ENCODE assay signal across 11 cellular contexts in genomic region chr9:95552814-95553546, GRCh38. TPM values are rescaled to one million over a fixed set of nuclear protein-coding genes. Genes with fewer than 3 reads are reported as not detected.
DNase-seq lines count a peak whose midpoint lies in the region; ATAC-seq and TF ChIP-seq lines count a peak whose summit lies in the region.
"Had no signal": no experiment of that assay in that cellular context is flagged by ENCODE, and none has a peak within 500 bp of the region (broad histone marks: within the 10 kb centered on the region; RNA-seq: fewer than 3 reads in every experiment).

No MANE protein-coding gene starts in this region.

- 4 to 6% methylated on average over 43 of the region's 43 CpGs for WGBS in ectodermal cell, 2 experiments
- 26 to 28% methylated on average over 43 of the region's 43 CpGs for WGBS in lung, 2 donors
- 29% methylated on average over 24 of the region's 43 CpGs for WGBS in suprapubic skin

- H3K27me3 ChIP-seq in ectodermal cell (ENCODE audit: control insufficient read depth, insufficient read depth, low read length, poor library complexity, severe bottlenecking) (peaks cover 89% of the 10 kb centered on the region), lung (ENCODE audit: control insufficient read depth, insufficient read depth) (no peaks in the 10 kb centered on the region), suprapubic skin (peaks cover 38% of the 10 kb centered on the region)

- DNase-seq in activated CD4-positive, CD25-positive, alpha-beta regulatory T cell (lab: John Stamatoyannopoulos, UW), result no peak
- DNase-seq in lung (ENCODE audit: low spot score), result peak; percentile 46
- no peak for DNase-seq in suprapubic skin (ENCODE audit: low spot score in 2 of 2)
- DNase-seq in SIG-M5 (lab: John Stamatoyannopoulos, UW), result no peak
- DNase-seq in GF-D8 (lab: John Stamatoyannopoulos, UW), result no peak
- DNase-seq: cerebellar nuclear complex, NCI-H226 had no signal

- no peak for TF ChIP-seq CTCF in lung (IDR thresholded peaks at IDR 0.05; ENCODE audit: control extremely low read depth, extremely low read depth)
- no peak for TF ChIP-seq CTCF in suprapubic skin (IDR thresholded peaks at IDR 0.05)

- peak overlapping the region; percentile 40 for H3K4me3 ChIP-seq in ectodermal cell (ENCODE audit: insufficient read depth, low read depth, low read length)
- no peak overlapping the region for H3K4me3 ChIP-seq in lung
- H3K4me3 ChIP-seq in suprapubic skin, result peak overlapping the region; percentile 10

- no peak for TF ChIP-seq EP300 in suprapubic skin (IDR thresholded peaks at IDR 0.05)

- H3K9me3 ChIP-seq in ectodermal cell (ENCODE audit: control insufficient read depth, low read length) (no peaks in the 10 kb centered on the region), lung (ENCODE audit: control insufficient read depth in 2 of 2, insufficient read depth in 1 of 2, low read length in 1 of 2) (peaks cover 0 to 11% of the 10 kb centered on the region in 2 donors), suprapubic skin (no peaks in the 10 kb centered on the region)

- peak; percentile 17 to 41 for ATAC-seq in activated CD4-positive, CD25-positive, alpha-beta regulatory T cell treated with anti-CD3 and anti-CD28 coated beads, Interleukin-2, amount 50 U/mL, for 24 hours
- ATAC-seq in lung (ENCODE audit: insufficient read depth, low FRiP score) (no peak), esophagus mucosa (no peak)

- TF ChIP-seq POLR2A in suprapubic skin (IDR thresholded peaks at IDR 0.05), result no peak

- H3K36me3 ChIP-seq in ectodermal cell (ENCODE audit: control insufficient read depth, insufficient read depth, low read length), result no peaks in the 10 kb centered on the region
- H3K36me3 ChIP-seq in lung (ENCODE audit: control insufficient read depth in 2 of 2, insufficient read depth in 2 of 2, low read length in 2 of 2), result no peaks in the 10 kb centered on the region
- H3K36me3 ChIP-seq in suprapubic skin, result no peaks in the 10 kb centered on the region

- H3K27ac ChIP-seq in ectodermal cell (ENCODE audit: insufficient read depth, low read depth, low read length, poor library complexity, severe bottlenecking), result no peak overlapping the region
- no peak overlapping the region for H3K27ac ChIP-seq in lung (ENCODE audit: low read depth in 1 of 2, low read length in 1 of 2)
- no peak overlapping the region for H3K27ac ChIP-seq in suprapubic skin
- H3K27ac ChIP-seq: HL-60 had no signal

- H3K4me1 ChIP-seq in ectodermal cell (ENCODE audit: control insufficient read depth, insufficient read depth, low read length) (peaks cover 15% of the 10 kb centered on the region), lung (ENCODE audit: control insufficient read depth in 2 of 2, insufficient read depth in 2 of 2, low read length in 2 of 2) (peaks cover 0 to 3% of the 10 kb centered on the region in 2 donors), suprapubic skin (no peaks in the 10 kb centered on the region)

RNA-seq across cellular contexts. Expression of gene PTCH1, which starts 36.2 kb away (rescaled TPM):
- 31.0 TPM for polyA plus RNA-seq in ectodermal cell (2013, experiment 1 of 4)
- 26.1 TPM for polyA plus RNA-seq in ectodermal cell (2013, experiment 2 of 4)
- 27.9 TPM for polyA plus RNA-seq in ectodermal cell (2013, experiment 3 of 4)
- polyA plus RNA-seq in ectodermal cell (2013, experiment 4 of 4), result 24.2 TPM
- total RNA-seq in lung (10 to 100 TPM; 19.4 to 31.1 TPM), suprapubic skin (10 to 100 TPM in 3 of 4 donors, 1 to 10 TPM in 1; 9.9 to 59.0 (median 27.9) TPM), esophagus mucosa (3.9 TPM)
- polyA plus RNA-seq in lung, result 1 to 10 TPM; 3.1 to 4.9 TPM

Comparison
In these comparisons a context has a peak if more than half of its experiments do, and no peak if none do; other contexts are left out.
1. ATAC-seq: peak in activated CD4-positive, CD25-positive, alpha-beta regulatory T cell treated with anti-CD3 and anti-CD28 coated beads, Interleukin-2, amount 50 U/mL, for 24 hours (2 of 2); none in lung (single experiment) and esophagus mucosa (single experiment).